In the genomic region with DNA sequence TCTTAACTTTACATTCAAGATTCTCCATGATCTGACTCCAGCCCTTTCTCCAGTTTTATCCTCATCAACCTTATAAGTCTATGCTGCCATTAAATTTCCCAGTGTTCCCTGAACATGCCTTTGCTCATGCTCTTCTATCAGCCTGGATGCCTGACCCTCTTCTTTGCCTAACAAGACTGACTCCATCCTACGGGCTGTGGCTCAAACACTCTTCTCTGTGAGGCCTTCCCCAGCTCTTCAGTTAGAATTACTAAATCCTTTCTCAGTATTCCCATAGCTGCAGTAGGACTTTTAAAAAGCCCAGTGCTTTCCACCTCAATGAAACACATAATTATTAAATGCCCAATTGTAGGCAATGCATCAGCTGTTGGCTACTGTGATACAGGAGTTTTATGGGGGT, we compare ENCODE assay signal across 34 cellular contexts.
"Had no signal": no experiment of that assay in that cellular context is flagged by ENCODE, and none has a peak within 500 bp of the region (broad histone marks: within the 10 kb centered on the region; RNA-seq: fewer than 3 reads in every experiment).

No MANE protein-coding gene starts in this region.

- H3K27me3 ChIP-seq: MG63 had no signal

- H3K4me3 ChIP-seq: MG63 had no signal

- DNase-seq: Karpas-422, Kasumi-1, MG63, MM.1S, MV-4-11, NCI-H1048, NCI-H1092, NCI-H1092 treated with DMSO at 0.1 percent for 48 hours, NCI-H1105, NCI-H1105 treated with DMSO at 0.1 percent for 48 hours, NCI-H1417, NCI-H1417 treated with DMSO at 0.1 percent for 48 hours, NCI-H1436, NCI-H1436 treated with DMSO at 0.1 percent for 48 hours, NCI-H146, NCI-H1694, NCI-H1694 treated with DMSO at 0.1 percent for 48 hours, NCI-H187, NCI-H187 treated with DMSO at 0.1 percent for 48 hours, NCI-H1930, NCI-H2029, NCI-H2029 treated with DMSO at 0.1 percent for 48 hours, NCI-H2081, NCI-H2081 treated with DMSO at 0.1 percent for 48 hours, NCI-H2107, NCI-H2171, NCI-H2171 treated with DMSO at 0.1 percent for 48 hours, NCI-H2227 treated with DMSO at 0.1 percent for 48 hours, NCI-H226, NCI-H345, NCI-H446, NCI-H446 treated with DMSO at 0.1 percent for 48 hours, NCI-H510A, NCI-H510A treated with DMSO at 0.1 percent for 48 hours had no signal

- H3K9me3 ChIP-seq: MG63 had no signal

- H3K36me3 ChIP-seq: MG63 had no signal
